In the genomic region with DNA sequence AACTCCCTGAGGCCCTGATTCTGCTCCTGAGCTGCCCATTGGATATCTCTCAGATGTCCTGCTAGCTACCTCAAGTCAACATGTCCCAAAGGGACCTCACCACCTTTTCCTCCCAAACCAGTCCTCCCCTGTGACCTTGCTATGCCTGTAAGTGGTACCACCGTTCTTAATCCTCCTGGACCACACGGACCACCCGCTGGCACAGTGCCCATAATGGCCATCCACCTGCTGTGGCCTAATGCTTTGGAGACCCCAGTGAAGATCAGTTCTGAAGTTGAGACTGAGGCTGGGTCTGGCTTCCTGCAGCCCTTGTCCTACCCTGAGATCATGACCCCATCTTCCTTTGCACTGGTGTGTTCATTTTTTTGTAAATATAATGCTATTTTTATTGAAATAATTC, we compare ENCODE assay signal across 25 cellular contexts.
"Had no signal": no experiment of that assay in that cellular context is flagged by ENCODE, and none has a peak within 500 bp of the region (broad histone marks: within the 10 kb centered on the region; RNA-seq: fewer than 3 reads in every experiment).

No MANE protein-coding gene starts in this region.

- FAIRE-seq: TTC549 had no signal

- H3K4me3 Mint-ChIP-seq: activated CD4-positive, alpha-beta T cell treated with anti-CD3 and anti-CD28 coated beads, Interleukin-2, amount 10 ng/mL, durations not matched to agents 7 days and 5 days; activated CD8-positive, alpha-beta T cell treated with anti-CD3 and anti-CD28 coated beads for 36 hours; activated naive CD4-positive, alpha-beta T cell treated with anti-CD3 and anti-CD28 coated beads, Interleukin-2, amount 10 ng/mL, durations not matched to agents 7 days and 5 days; activated naive CD8-positive, alpha-beta T cell treated with anti-CD3 and anti-CD28 coated beads for 36 hours; activated T-cell treated with anti-CD3 and anti-CD28 coated beads, Interleukin-2, amount 50 U/mL, for 72 hours; T-cell had no signal

- H3K36me3 ChIP-seq: brain microvascular endothelial cell, cardiac muscle cell had no signal

- H3K27ac ChIP-seq: brain microvascular endothelial cell, SK-N-MC, VCaP had no signal

- H3K27me3 ChIP-seq: brain microvascular endothelial cell, cardiac muscle cell had no signal

- H3K4me3 ChIP-seq: cardiac muscle cell, SK-N-MC had no signal

- DNase-seq: activated CD4-positive, alpha-beta T cell treated with anti-CD3 and anti-CD28 coated beads, Interleukin-2, amount 10 ng/mL, durations not matched to agents 7 days and 5 days; activated CD4-positive, CD25-positive, alpha-beta regulatory T cell; activated CD8-positive, alpha-beta memory T cell treated with anti-CD3 and anti-CD28 coated beads, Interleukin-2, amount 50 U/mL, for 4 hours; activated CD8-positive, alpha-beta T cell treated with anti-CD3 and anti-CD28 coated beads for 36 hours; activated gamma-delta T cell treated with Interleukin-2 at 50 U/mL for 16 hours; activated naive CD4-positive, alpha-beta T cell treated with anti-CD3 and anti-CD28 coated beads, Interleukin-2, amount 10 ng/mL, durations not matched to agents 7 days and 5 days; activated naive CD8-positive, alpha-beta T cell treated with anti-CD3 and anti-CD28 coated beads for 36 hours; activated T-cell treated with anti-CD3 and anti-CD28 coated beads, Interleukin-2, amount 50 U/mL, for 72 hours; brain microvascular endothelial cell; Kasumi-1; NCI-H1105 treated with DMSO at 0.1 percent for 48 hours; NCI-H1436 treated with DMSO at 0.1 percent for 48 hours; NCI-H187; NCI-H2081; NCI-H446; NCI-H524; PC-3; T-cell; T-helper 2 cell; T1000 had no signal

- H3K4me1 Mint-ChIP-seq: activated CD4-positive, alpha-beta T cell treated with anti-CD3 and anti-CD28 coated beads, Interleukin-2, amount 10 ng/mL, durations not matched to agents 7 days and 5 days; activated naive CD4-positive, alpha-beta T cell treated with anti-CD3 and anti-CD28 coated beads, Interleukin-2, amount 10 ng/mL, durations not matched to agents 7 days and 5 days; activated naive CD8-positive, alpha-beta T cell treated with anti-CD3 and anti-CD28 coated beads for 36 hours had no signal

- H3K36me3 Mint-ChIP-seq: activated naive CD4-positive, alpha-beta T cell treated with anti-CD3 and anti-CD28 coated beads, Interleukin-2, amount 10 ng/mL, durations not matched to agents 7 days and 5 days; activated naive CD8-positive, alpha-beta T cell treated with anti-CD3 and anti-CD28 coated beads for 36 hours; T-cell had no signal

- H3K9me3 Mint-ChIP-seq: activated CD8-positive, alpha-beta T cell treated with anti-CD3 and anti-CD28 coated beads for 36 hours; activated naive CD4-positive, alpha-beta T cell treated with anti-CD3 and anti-CD28 coated beads, Interleukin-2, amount 10 ng/mL, durations not matched to agents 7 days and 5 days; activated T-helper 2 cell treated with anti-CD3 and anti-CD28 coated beads, Interferon-gamma antibody, Interleukin-2, Interleukin-4, amounts not matched to agents 10 μg/mL and 5 μg/mL and 100 μg/mL, durations not matched to agents 14 hours and 24 hours and 36 hours; T-cell had no signal

- H3K27ac Mint-ChIP-seq: activated CD4-positive, alpha-beta T cell treated with anti-CD3 and anti-CD28 coated beads, Interleukin-2, amount 10 ng/mL, durations not matched to agents 7 days and 5 days; activated CD8-positive, alpha-beta T cell treated with anti-CD3 and anti-CD28 coated beads for 36 hours; activated naive CD4-positive, alpha-beta T cell treated with anti-CD3 and anti-CD28 coated beads, Interleukin-2, amount 10 ng/mL, durations not matched to agents 7 days and 5 days; activated naive CD8-positive, alpha-beta T cell treated with anti-CD3 and anti-CD28 coated beads for 36 hours; activated T-cell treated with anti-CD3 and anti-CD28 coated beads, Interleukin-2, amount 50 U/mL, for 72 hours; activated T-helper 2 cell treated with anti-CD3 and anti-CD28 coated beads, Interferon-gamma antibody, Interleukin-2, Interleukin-4, amounts not matched to agents 10 μg/mL and 5 μg/mL and 100 μg/mL, durations not matched to agents 14 hours and 24 hours and 36 hours; T-cell had no signal

- ATAC-seq: activated CD8-positive, alpha-beta T cell treated with anti-CD3 and anti-CD28 coated beads for 36 hours; activated T-cell treated with anti-CD3 and anti-CD28 coated beads, Interleukin-2, amount 50 U/mL, for 72 hours; PC-3; T-cell had no signal
